ENCODE assay signal across 18 cellular contexts in the genomic region with DNA sequence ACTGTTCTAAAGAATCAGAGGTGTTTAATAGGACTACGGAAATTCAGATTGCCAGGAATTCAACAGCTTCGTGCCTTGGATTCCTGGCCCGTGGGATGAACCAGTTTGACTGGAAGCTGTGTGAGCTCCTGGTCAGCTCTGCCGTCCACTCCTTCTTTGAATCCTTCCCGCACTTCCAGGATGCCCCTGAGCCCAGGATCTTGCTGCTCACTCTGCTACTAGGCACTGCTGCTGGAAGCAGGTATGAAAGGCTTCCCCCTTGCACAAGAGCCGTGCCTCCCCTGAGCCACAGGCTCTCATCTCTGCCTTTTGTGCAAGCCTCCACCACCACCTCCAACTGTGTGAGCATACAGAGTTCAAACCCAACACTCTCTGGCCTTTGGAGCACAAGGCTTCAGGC. TPM values are rescaled to one million over a fixed set of nuclear protein-coding genes. Genes with fewer than 3 reads are reported as not detected.
A peak's percentile ranks its signal among the peaks of the same experiment; 100 is the strongest.
DNase-seq lines count a peak whose midpoint lies in the region; ATAC-seq, FAIRE-seq and TF ChIP-seq lines count a peak whose summit lies in the region.
"Had no signal": no experiment of that assay in that cellular context is flagged by ENCODE, and none has a peak within 500 bp of the region (broad histone marks: within the 10 kb centered on the region; RNA-seq: fewer than 3 reads in every experiment).

No MANE protein-coding gene starts in this region.

- no peaks in the 10 kb centered on the region for H3K79me2 ChIP-seq in H1 (ENCODE audit: control insufficient read depth in 1 of 2, insufficient read depth in 2 of 2, low read length in 2 of 2)
- no peaks in the 10 kb centered on the region for H3K79me2 ChIP-seq in mesendoderm (ENCODE audit: control insufficient read depth, insufficient read depth, low read length)

- no peak for TF ChIP-seq RAD21 in H1 (IDR thresholded peaks at IDR 0.05 in 1 of 2, conservative IDR thresholded peaks at IDR 0.05 in 1 of 2; ENCODE audit: low read depth in 2 of 2, low read length in 2 of 2)

- TF ChIP-seq CTCF in LNCaP clone FGC (IDR thresholded peaks at IDR 0.05; ENCODE audit: control insufficient read depth, extremely low read depth, insufficient read depth), result no peak
- no peak for TF ChIP-seq CTCF in H1 (IDR thresholded peaks at IDR 0.05; ENCODE audit: control extremely low read depth in 1 of 3, insufficient read depth in 1 of 3, low read depth in 1 of 3, low read length in 3 of 3)
- TF ChIP-seq CTCF in brain microvascular endothelial cell (IDR thresholded peaks at IDR 0.05; ENCODE audit: low read depth, low read length, missing control alignments), result no peak

- H3K18ac ChIP-seq in H1 (ENCODE audit: extremely low read depth, low read length) (peak overlapping the region; percentile 60), mesendoderm (ENCODE audit: low read length) (no peak overlapping the region)

- POLR2A ChIA-PET in H1 (lab: Charles Lee; ENCODE audit: partially characterized antibody), result no interaction called here

- H3K4me2 ChIP-seq in BLaER1 (peak overlapping the region; percentile 62), H1 (ENCODE audit: insufficient read depth in 1 of 2, low read depth in 2 of 2, low read length in 2 of 2) (0 out of 4 replicates have a peak overlapping the region, but pooled peaks of 1 of the 2 experiments have one; percentile 10), mesendoderm (ENCODE audit: low read length) (no peak overlapping the region)

- H3K9ac ChIP-seq in BLaER1 (no peak overlapping the region), H1 (replicated peaks in 1 of 4; ENCODE audit: extremely low read depth in 1 of 4, low read depth in 3 of 4, low read length in 3 of 4) (no peak overlapping the region), mesendoderm (ENCODE audit: low read length) (no peak overlapping the region)

- 43% methylated on average over 6 of the region's 6 CpGs; no CpG with 5 or more reads in 1 of the 2 experiments for WGBS in H1 (ENCODE audit: extremely low coverage in 1 of 2, insufficient coverage in 1 of 2, insufficient read length in 1 of 2, insufficient replicate concordance in 2 of 2, low coverage in 1 of 2, low lambda C conversion rate in 2 of 2, missing lambda C conversion rate in 1 of 2), 2 experiments
- no CpG with 5 or more reads among the region's 6 CpGs for WGBS in mesendoderm (ENCODE audit: extremely low coverage, insufficient coverage, low lambda C conversion rate)

- H3K27me3 ChIP-seq in BLaER1 (peaks cover 7% of the 10 kb centered on the region; the same call in 1 of the 2 replicates), H1 (replicated peaks in 1 of 4; ENCODE audit: control insufficient read depth in 3 of 4, extremely low read depth in 1 of 4, insufficient read depth in 3 of 4, low read length in 3 of 4) (peaks cover 0 to 8% (median 2%) of the 10 kb centered on the region in 4 experiments; a peak in 4 of 7 replicates), mesendoderm (ENCODE audit: insufficient read depth, low read length, poor library complexity) (no peaks in the 10 kb centered on the region), brain microvascular endothelial cell (replicated peaks) (peaks cover 6% of the 10 kb centered on the region)

- peak overlapping the region; percentile 60; the same call in 1 of the 2 replicates for H2AFZ ChIP-seq in H1 (ENCODE audit: low read length)

- in situ Hi-C loops in brain microvascular endothelial cell (cut with HindIII; ENCODE audit: low pct_ligation_motif_present, low sequenced_read_pairs), result no loop called here

- H3K9me3 ChIP-seq in BLaER1, result no peaks in the 10 kb centered on the region
- no peaks in the 10 kb centered on the region for H3K9me3 ChIP-seq in H1 (ENCODE audit: insufficient read depth in 2 of 2, low read depth in 1 of 2, low read length in 1 of 2)

- H3K79me1 ChIP-seq in H1 (ENCODE audit: low read depth, low read length) (no peaks in the 10 kb centered on the region), mesendoderm (ENCODE audit: low read length) (no peaks in the 10 kb centered on the region)

- no peak overlapping the region for H2BK120ac ChIP-seq in H1 (replicated peaks; ENCODE audit: low read depth, low read length)
- H2BK120ac ChIP-seq in mesendoderm (ENCODE audit: low read depth, low read length), result no peak overlapping the region

- FAIRE-seq in H1 (lab: Jason Lieb, UNC), result no peak
- FAIRE-seq: G401.6, GM12892 had no signal

- DNase-seq in LNCaP clone FGC (ENCODE audit: low read depth) (peak; percentile 27), H1 (ENCODE audit: low read depth in 1 of 2, low spot score in 2 of 2) (no peak), mesendoderm (peak; percentile 32), brain microvascular endothelial cell (no peak), sciatic nerve (ENCODE audit: low spot score) (no peak), LoVo (ENCODE audit: low spot score) (no peak)
- DNase-seq: AML-193; C1 segment of cervical spinal cord; Calu3; CD4-positive, alpha-beta T cell; DMS79 had no signal

- H2AK5ac ChIP-seq in H1 (ENCODE audit: low read depth, low read length), result no peak overlapping the region
- H2AK5ac ChIP-seq in mesendoderm (ENCODE audit: low read length), result no peak overlapping the region

- H3K4me1 ChIP-seq in BLaER1 (peaks cover 50% of the 10 kb centered on the region), H1 (replicated peaks in 1 of 4; ENCODE audit: control insufficient read depth in 3 of 4, insufficient read depth in 4 of 4, low read length in 3 of 4) (peaks cover 15 to 34% (median 19%) of the 10 kb centered on the region in 4 experiments), mesendoderm (ENCODE audit: control insufficient read depth, low read depth, low read length) (peaks cover 5% of the 10 kb centered on the region)

- CTCF ChIA-PET in H1 (lab: Charles Lee; ENCODE audit: partially characterized antibody), result interaction anchor here (0.6 to 1.3 kb wide), 2 partner anchors 20 to 43 kb away, joined by 3 to 4 read pairs; no protein-coding TSS in a partner anchor

- H3K56ac ChIP-seq in H1 (replicated peaks; ENCODE audit: insufficient read length, low read depth, low read length), result no peak overlapping the region
- no peak overlapping the region for H3K56ac ChIP-seq in mesendoderm (ENCODE audit: low read length)

- 0 out of 2 replicates have a peak, but pooled peaks cover 2% of the 10 kb centered on the region for H3K23me2 ChIP-seq in H1 (ENCODE audit: low read depth, low read length)

- H3K4ac ChIP-seq in H1 (replicated peaks; ENCODE audit: insufficient read length, low read depth, low read length) (no peak overlapping the region), mesendoderm (ENCODE audit: low read depth, low read length) (no peak overlapping the region)

- H4K91ac ChIP-seq in H1 (replicated peaks; ENCODE audit: insufficient read length, low read length), result no peak overlapping the region

- intact Hi-C loops in sciatic nerve (cut with DNase I), result no loop called here

- TF ChIP-seq EP300 in H1 (IDR thresholded peaks at IDR 0.05; ENCODE audit: borderline replicate concordance in 1 of 2, low read depth in 2 of 2, low read length in 2 of 2), result no peak

- no peak overlapping the region for H3K14ac ChIP-seq in H1 (ENCODE audit: insufficient read length)

- peak overlapping the region; percentile 3 for H4K5ac ChIP-seq in H1 (ENCODE audit: insufficient read length, low read depth, low read length)
- no peak overlapping the region for H4K5ac ChIP-seq in mesendoderm (ENCODE audit: low read length)

- H2BK5ac ChIP-seq in H1 (ENCODE audit: low read depth, low read length) (no peak overlapping the region), mesendoderm (ENCODE audit: low read length) (no peak overlapping the region)

- H3K23ac ChIP-seq in H1 (ENCODE audit: insufficient read length) (no peak overlapping the region), mesendoderm (ENCODE audit: low read length) (no peak overlapping the region)

- H3K4me3 ChIP-seq in BLaER1, result no peak overlapping the region
- H3K4me3 ChIP-seq in LNCaP clone FGC (ENCODE audit: low read depth, low read length), result no peak overlapping the region
- H3K4me3 ChIP-seq in H1 (ENCODE audit: extremely low read depth in 1 of 4, insufficient read depth in 2 of 4, low read depth in 3 of 4, low read length in 4 of 4), result no peak overlapping the region
- no peak overlapping the region for H3K4me3 ChIP-seq in mesendoderm (ENCODE audit: low read length)
- H3K4me3 ChIP-seq in brain microvascular endothelial cell (ENCODE audit: low read depth, low read length), result no peak overlapping the region

- H2BK20ac ChIP-seq in H1 (ENCODE audit: low read length), result no peak overlapping the region

- ATAC-seq in HG03108 (IDR thresholded peaks at IDR 0.05; ENCODE audit: unreplicated experiment) (no peak), sciatic nerve (no peak)
- ATAC-seq: HCT116 had no signal

- H4K8ac ChIP-seq in H1 (ENCODE audit: extremely low read depth, insufficient read depth, low read length), result no peak overlapping the region
- no peak overlapping the region for H4K8ac ChIP-seq in mesendoderm (ENCODE audit: low read depth, low read length)

- no peaks in the 10 kb centered on the region for H3K36me3 ChIP-seq in BLaER1
- no peaks in the 10 kb centered on the region for H3K36me3 ChIP-seq in H1 (ENCODE audit: control insufficient read depth in 2 of 4, insufficient read depth in 4 of 4, low read length in 3 of 4)
- H3K36me3 ChIP-seq in mesendoderm (ENCODE audit: control insufficient read depth, insufficient read depth, low read length), result no peaks in the 10 kb centered on the region
- no peaks in the 10 kb centered on the region for H3K36me3 ChIP-seq in brain microvascular endothelial cell (replicated peaks)

- peak overlapping the region; percentile 63; the same call in 1 of the 2 replicates for H2BK12ac ChIP-seq in H1 (ENCODE audit: low read depth, low read length)

- TF ChIP-seq POLR2A in H1 (IDR thresholded peaks at IDR 0.05; ENCODE audit: control extremely low read depth in 1 of 2, low read depth in 2 of 2, low read length in 2 of 2), result no peak

- H2BK15ac ChIP-seq in H1 (ENCODE audit: low read length) (peak overlapping the region; percentile 55; the same call in 1 of the 2 replicates), mesendoderm (replicated peaks; ENCODE audit: low read depth) (no peak overlapping the region)

- H3K27ac ChIP-seq in BLaER1, result no peak overlapping the region
- H3K27ac ChIP-seq in H1 (ENCODE audit: low read depth, low read length), result no peak overlapping the region
- no peak overlapping the region for H3K27ac ChIP-seq in mesendoderm (ENCODE audit: low read depth, low read length)
- H3K27ac ChIP-seq in brain microvascular endothelial cell, result no peak overlapping the region
- H3K27ac ChIP-seq: 22Rv1 had no signal

- H4K20me1 ChIP-seq in BLaER1, result no peaks in the 10 kb centered on the region
- H4K20me1 ChIP-seq in H1 (replicated peaks in 1 of 2; ENCODE audit: control insufficient read depth in 1 of 2, insufficient read depth in 2 of 2, low read length in 2 of 2), result no peaks in the 10 kb centered on the region

RNA-seq across cellular contexts. Expression of a gene that starts 34.9 kb away (rescaled TPM):
- total RNA-seq in H1 (2021; fragmentation: NEBNext Ultra II Directional; extraction: Animal tissue kit (Norgen Biotek cat#: 25700)), result not detected in 2 replicates
- not detected in 2 replicates for polyA plus RNA-seq in H1 (2011; rRNA removed)
- polyA plus RNA-seq in H1 (2011; cell fraction: cytosol; rRNA removed), result not detected
- not detected for polyA plus RNA-seq in H1 (2011; cell fraction: nucleus; rRNA removed)
- polyA plus RNA-seq in H1 (2012, experiment 1 of 2), result 0.48 TPM in 1 of 4 replicates, not detected in the others
- polyA plus RNA-seq in H1 (2012, experiment 2 of 2), result not detected
- polyA plus RNA-seq in H1 (2013, experiment 1 of 2), result not detected
- polyA plus RNA-seq in H1 (2013, experiment 2 of 2), result 0.04 TPM
- not detected in 2 replicates for polyA minus RNA-seq in H1 (2011; rRNA and poly(A)+ RNA removed)
- polyA minus RNA-seq in H1 (2011; cell fraction: cytosol; rRNA and poly(A)+ RNA removed), result not detected
- polyA minus RNA-seq in H1 (2011; cell fraction: nucleus; rRNA and poly(A)+ RNA removed), result not detected
- polyA plus RNA-seq in mesendoderm (2013, experiment 1 of 2), result 0.01 TPM
- not detected for polyA plus RNA-seq in mesendoderm (2013, experiment 2 of 2)
- total RNA-seq in sciatic nerve, result not detected
- total RNA-seq: A673; CD4-positive, alpha-beta T cell had no signal

Comparison
In these comparisons a context has a peak if more than half of its experiments do, and no peak if none do; other contexts are left out.
1. DNase-seq: peak in LNCaP clone FGC (single experiment) and mesendoderm (single experiment); none in H1 (0 of 2), brain microvascular endothelial cell (single experiment), sciatic nerve (single experiment) and LoVo (single experiment).